ENCODE assay signal across 24 cellular contexts in the genomic region with DNA sequence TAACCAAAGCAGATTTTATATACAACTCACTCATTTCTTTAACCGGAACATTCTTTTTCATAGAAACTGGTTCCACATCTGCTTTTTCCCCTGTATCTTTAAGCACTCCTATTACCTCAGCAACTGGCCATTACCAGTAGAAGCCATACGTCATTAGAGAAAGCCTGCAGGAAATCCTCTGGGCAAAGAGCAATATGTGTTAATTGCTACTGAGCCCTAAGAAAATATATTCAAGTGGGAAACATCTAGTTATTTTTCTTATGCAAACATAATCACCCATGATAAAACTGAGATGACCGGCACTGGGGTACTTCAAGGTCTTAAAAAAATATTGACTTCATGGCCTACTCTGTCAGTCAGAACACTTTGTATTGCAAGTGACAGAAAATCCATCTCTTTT.
"Had no signal": no experiment of that assay in that cellular context is flagged by ENCODE, and none has a peak within 500 bp of the region (broad histone marks: within the 10 kb centered on the region; RNA-seq: fewer than 3 reads in every experiment).

No MANE protein-coding gene starts in this region.

- FAIRE-seq: astrocyte, K562 had no signal

- H3K9ac ChIP-seq: SK-N-SH had no signal

- H3K27ac ChIP-seq: SJCRH30, WERI-Rb-1 had no signal

- H3K36me3 Mint-ChIP-seq: activated CD4-positive, alpha-beta memory T cell treated with anti-CD3 and anti-CD28 coated beads for 36 hours; brain had no signal

- H3K4me2 ChIP-seq: SK-N-SH had no signal

- H3K4me1 Mint-ChIP-seq: activated CD4-positive, alpha-beta T cell treated with anti-CD3 and anti-CD28 coated beads, Interleukin-2, amount 10 ng/mL, durations not matched to agents 7 days and 5 days; brain; central memory CD8-positive, alpha-beta T cell had no signal

- H3K27ac Mint-ChIP-seq: activated CD4-positive, alpha-beta memory T cell treated with anti-CD3 and anti-CD28 coated beads for 36 hours; activated CD4-positive, alpha-beta T cell treated with anti-CD3 and anti-CD28 coated beads, Interleukin-2, amount 10 ng/mL, durations not matched to agents 7 days and 5 days; activated naive CD4-positive, alpha-beta T cell treated with anti-CD3 and anti-CD28 coated beads for 36 hours; activated naive CD8-positive, alpha-beta T cell; activated T-helper 17 cell treated with anti-CD3 and anti-CD28 coated beads, Interleukin-2, amount 50 U/mL, for 72 hours; brain had no signal

- H3K36me3 ChIP-seq: SJCRH30, WERI-Rb-1 had no signal

- DNase-seq: activated CD4-positive, alpha-beta memory T cell treated with anti-CD3 and anti-CD28 coated beads for 36 hours; activated CD4-positive, alpha-beta T cell treated with anti-CD3 and anti-CD28 coated beads, Interleukin-2, amount 10 ng/mL, durations not matched to agents 7 days and 5 days; activated CD8-positive, alpha-beta memory T cell treated with anti-CD3 and anti-CD28 coated beads for 24 hours; activated gamma-delta T cell; activated naive CD4-positive, alpha-beta T cell treated with anti-CD3 and anti-CD28 coated beads for 36 hours; activated T-cell treated with anti-CD3 and anti-CD28 coated beads, Interleukin-2, amount 50 U/mL, for 48 hours; amygdala; Karpas-422; MM.1S; NCI-H1694 treated with DMSO at 0.1 percent for 48 hours; NCI-H2081 treated with DMSO at 0.1 percent for 48 hours; NCI-H345; NCI-H524; NCI-H748 treated with DMSO at 0.1 percent for 48 hours; SJCRH30; SK-N-SH; T-helper 1 cell; WERI-Rb-1 had no signal

- H3K9me3 ChIP-seq: SJCRH30, SK-N-SH had no signal

- H3K4me3 ChIP-seq: K562, SJCRH30 had no signal

- H3K27me3 Mint-ChIP-seq: activated CD4-positive, alpha-beta memory T cell treated with anti-CD3 and anti-CD28 coated beads for 36 hours; activated CD4-positive, alpha-beta T cell treated with anti-CD3 and anti-CD28 coated beads, Interleukin-2, amount 10 ng/mL, durations not matched to agents 7 days and 5 days; activated naive CD8-positive, alpha-beta T cell; central memory CD8-positive, alpha-beta T cell had no signal

- H3K27me3 ChIP-seq: SJCRH30 had no signal

- H3K4me1 ChIP-seq: SJCRH30 had no signal

- H3K9me3 Mint-ChIP-seq: central memory CD8-positive, alpha-beta T cell had no signal

- ATAC-seq: activated T-helper 17 cell treated with anti-CD3 and anti-CD28 coated beads, Interleukin-2, amount 50 U/mL, for 72 hours; K562 had no signal

- H3K4me3 Mint-ChIP-seq: activated CD4-positive, alpha-beta memory T cell treated with anti-CD3 and anti-CD28 coated beads for 36 hours; activated CD4-positive, alpha-beta T cell treated with anti-CD3 and anti-CD28 coated beads, Interleukin-2, amount 10 ng/mL, durations not matched to agents 7 days and 5 days; activated naive CD4-positive, alpha-beta T cell treated with anti-CD3 and anti-CD28 coated beads for 36 hours; activated naive CD8-positive, alpha-beta T cell; activated T-helper 17 cell treated with anti-CD3 and anti-CD28 coated beads, Interleukin-2, amount 50 U/mL, for 72 hours; brain; central memory CD8-positive, alpha-beta T cell had no signal
